ENCODE assay signal across 19 cellular contexts in the genomic region with DNA sequence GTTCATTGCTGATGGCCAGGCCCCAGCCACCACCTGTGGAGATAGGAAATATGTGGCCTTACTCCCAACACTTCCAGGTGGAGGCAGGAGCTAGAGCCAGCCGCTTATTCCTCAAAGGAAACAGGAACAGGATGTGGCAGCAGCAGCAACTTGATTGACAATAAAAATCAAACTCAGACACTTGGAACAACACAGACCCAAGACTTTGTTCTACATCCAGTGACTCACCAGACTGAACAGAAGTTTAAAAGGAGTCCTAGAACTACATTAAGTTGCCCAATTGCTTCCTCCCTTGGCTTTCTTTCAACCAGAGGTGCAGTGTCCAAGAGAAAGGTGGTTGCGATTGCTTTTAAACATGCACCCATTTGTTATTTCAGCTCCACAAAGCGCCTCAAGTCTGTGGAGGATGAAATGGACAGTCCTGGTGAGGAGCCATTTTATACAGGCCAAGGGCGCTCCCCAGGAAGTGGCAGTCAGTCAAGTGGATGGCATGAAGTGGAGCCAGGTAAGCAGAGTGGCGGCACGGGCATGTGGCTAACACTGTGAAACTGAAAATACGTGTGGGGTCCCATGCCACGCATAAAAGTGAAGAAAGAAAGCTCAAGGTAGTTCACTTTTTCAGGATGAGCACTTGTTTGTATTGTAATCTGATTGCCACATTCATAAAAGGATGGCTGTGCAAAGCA.
DNase-seq lines count a peak whose midpoint lies in the region; ATAC-seq and TF ChIP-seq lines count a peak whose summit lies in the region.
"Had no signal": no experiment of that assay in that cellular context is flagged by ENCODE, and none has a peak within 500 bp of the region (broad histone marks: within the 10 kb centered on the region; RNA-seq: fewer than 3 reads in every experiment).

No MANE protein-coding gene starts in this region.

- no peak for ATAC-seq in thoracic aorta (ENCODE audit: insufficient number of reproducible peaks, low FRiP score, low read depth)
- no peak for ATAC-seq in GM18909 (IDR thresholded peaks at IDR 0.05; ENCODE audit: poor library complexity, unreplicated experiment)
- ATAC-seq in HG03439 (IDR thresholded peaks at IDR 0.05; ENCODE audit: unreplicated experiment) = no peak
- ATAC-seq: activated naive CD4-positive, alpha-beta T cell treated with anti-CD3 and anti-CD28 coated beads, Interleukin-2, amount 50 U/mL, for 72 hours had no signal

- H3K36me3 ChIP-seq in brain microvascular endothelial cell (replicated peaks) (no peaks in the 10 kb centered on the region), thoracic aorta (peaks cover 15% of the 10 kb centered on the region)
- H3K36me3 ChIP-seq: BE2C had no signal

- no peaks in the 10 kb centered on the region for H3K9me3 ChIP-seq in thoracic aorta
- H3K9me3 ChIP-seq: BE2C, upper lobe of left lung had no signal

- peaks cover 6 to 17% of the 10 kb centered on the region in 2 donors for H3K4me1 ChIP-seq in thoracic aorta (ENCODE audit: control insufficient read depth in 1 of 2, low read depth in 2 of 2)
- H3K4me1 ChIP-seq: upper lobe of left lung had no signal

- H3K27ac ChIP-seq in brain microvascular endothelial cell (no peak overlapping the region), thoracic aorta (peak overlapping the region; percentile 36 to 58)

- DNase-seq in NOMO-1 treated with DMSO at 0.1 percent for 48 hours (lab: John Stamatoyannopoulos, UW; ENCODE audit: unreplicated experiment) (peak; percentile 21), NOMO-1 treated with dmso at 0.1 percent for 144 hours (lab: John Stamatoyannopoulos, UW; ENCODE audit: unreplicated experiment) (no peak), brain microvascular endothelial cell (peak; percentile 41), fibroblast of mammary gland (ENCODE audit: low read depth) (peak; percentile 40), thoracic aorta (ENCODE audit: low spot score) (no peak), HUDEP-2 (lab: John Stamatoyannopoulos, UW; ENCODE audit: unreplicated experiment in 76 of 76) (no peak)
- DNase-seq: 8988T; BE2C; DND-41; glutamatergic neuron; HCEC 1CT; NCI-H1436; NCI-H526 treated with DMSO at 0.1 percent for 48 hours; SHP77; stimulated activated CD4-positive, alpha-beta T cell treated with anti-CD3 and anti-CD28 coated beads, Interleukin-4, amount 100 ng/mL, for 4 hours; upper lobe of left lung had no signal

- H3K27me3 ChIP-seq in brain microvascular endothelial cell (replicated peaks) = no peaks in the 10 kb centered on the region
- H3K27me3 ChIP-seq in thoracic aorta (replicated peaks; ENCODE audit: insufficient read depth) = no peaks in the 10 kb centered on the region
- H3K27me3 ChIP-seq: BE2C, upper lobe of left lung had no signal

- in situ Hi-C loops in brain microvascular endothelial cell (cut with HindIII; ENCODE audit: low pct_ligation_motif_present, low sequenced_read_pairs) = no loop called here

- no peak for TF ChIP-seq CTCF in brain microvascular endothelial cell (IDR thresholded peaks at IDR 0.05; ENCODE audit: low read depth, low read length, missing control alignments)
- no peak for TF ChIP-seq CTCF in fibroblast of mammary gland (conservative IDR thresholded peaks at IDR 0.05; ENCODE audit: control insufficient read depth, insufficient read depth, low read depth, low read length)
- no peak for TF ChIP-seq CTCF in thoracic aorta (IDR thresholded peaks at IDR 0.05)

- no peak overlapping the region for H3K4me3 ChIP-seq in brain microvascular endothelial cell (ENCODE audit: low read depth, low read length)
- no peak overlapping the region for H3K4me3 ChIP-seq in fibroblast of mammary gland (ENCODE audit: control insufficient read depth, low read depth, low read length)
- no peak overlapping the region for H3K4me3 ChIP-seq in thoracic aorta
- H3K4me3 ChIP-seq: upper lobe of left lung had no signal

Comparison
In these comparisons a context has a peak if more than half of its experiments do, and no peak if none do; other contexts are left out.
1. DNase-seq: peak in NOMO-1 treated with DMSO at 0.1 percent for 48 hours (single experiment), brain microvascular endothelial cell (single experiment) and fibroblast of mammary gland (single experiment); none in NOMO-1 treated with dmso at 0.1 percent for 144 hours (single experiment), thoracic aorta (single experiment) and HUDEP-2 (0 of 76).